ENCODE assay signal across 25 cellular contexts in genomic region chr17:46717999-46718398, GRCh38.
"Had no signal": no experiment of that assay in that cellular context is flagged by ENCODE, and none has a peak within 500 bp of the region (broad histone marks: within the 10 kb centered on the region; RNA-seq: fewer than 3 reads in every experiment).

No MANE protein-coding gene starts in this region.

- H3K27me3 ChIP-seq: stomach, suprapubic skin, testis, thyroid gland, tibial artery, tibial nerve, transverse colon, upper lobe of left lung, upper lobe of right lung, uterus, vagina had no signal

- FAIRE-seq: urothelium cell line had no signal

- H3K4me1 ChIP-seq: testis, tibial artery, tibial nerve, transverse colon, upper lobe of right lung, uterus had no signal

- H3K9me3 ChIP-seq: stomach, suprapubic skin, testis, thoracic aorta, thyroid gland, tibial artery, tibial nerve, transverse colon, upper lobe of left lung, upper lobe of right lung, uterus, vagina had no signal

- H3K36me3 ChIP-seq: thoracic aorta, uterus had no signal

- DNase-seq: stimulated activated CD4-positive, alpha-beta T cell treated with anti-CD3 and anti-CD28 coated beads, Interleukin-2, amount 100 ng/mL, for 48 hours; stimulated activated CD4-positive, alpha-beta T cell treated with anti-CD3 and anti-CD28 coated beads, Interleukin-4, amount 100 ng/mL, for 1 hour; stimulated activated CD4-positive, alpha-beta T cell treated with anti-CD3 and anti-CD28 coated beads, Interleukin-4, amount 100 ng/mL, for 24 hours; stimulated activated CD4-positive, alpha-beta T cell treated with anti-CD3 and anti-CD28 coated beads, Interleukin-4, amount 100 ng/mL, for 4 hours; stimulated activated CD8-positive, alpha-beta memory T cell treated with anti-CD3 and anti-CD28 coated beads, Interleukin-4, amount 100 ng/mL, for 48 hours; stimulated activated naive B cell treated with anti-CD40 and anti-IgM and Interleukin-4, amounts not matched to agents 10 μg/mL and 1 μg/mL and 100 μg/mL, for 72 hours; stimulated activated naive CD4-positive, alpha-beta T cell; stimulated activated naive CD4-positive, alpha-beta T cell treated with Interleukin-2 at 50 U/mL for 16 hours; stimulated activated naive CD8-positive, alpha-beta T cell treated with anti-CD3 and anti-CD28 coated beads, Interleukin-15, amount 100 ng/mL, for 72 hours; stimulated activated naive CD8-positive, alpha-beta T cell treated with anti-CD3 and anti-CD28 coated beads, Interleukin-15, Interleukin-2, amounts not matched to agents 100 U/mL and 50 U/mL, for 24 hours; stomach; substantia nigra; testis; thyroid gland; tibial artery; transverse colon; trophoblast cell; upper lobe of left lung; upper lobe of right lung; uterus had no signal

- H3K4me3 ChIP-seq: stomach, suprapubic skin, testis, thoracic aorta, thyroid gland, tibial artery, tibial nerve, transverse colon, upper lobe of left lung, upper lobe of right lung, uterus, vagina had no signal

- H3K27ac ChIP-seq: stomach, suprapubic skin, testis, thoracic aorta, thyroid gland, tibial artery, tibial nerve, transverse colon, upper lobe of left lung, upper lobe of right lung, uterus, vagina had no signal
